In genomic region chr2:109031481-109032228, GRCh38 we compare ENCODE assay signal across 1 cellular context.
TF ChIP-seq lines count a peak whose summit lies in the region.

No MANE protein-coding gene starts in this region.

TF ChIP-seq in HEK293, 187 proteins besides CTCF, POLR2A, EP300 and RAD21 (continued from another document and continues in another):
- TF ChIP-seq ZNF645 (tag by site-specific recombination; IDR thresholded peaks at IDR 0.05) (no peak), ZNF146 (tag by site-specific recombination; IDR thresholded peaks at IDR 0.05) (0 out of 2 replicates have a peak, but pooled peaks have one; percentile 0), ZNF19 (tag by site-specific recombination; IDR thresholded peaks at IDR 0.05; ENCODE audit: low read depth) (no peak), ZFHX2 (tag by site-specific recombination; conservative IDR thresholded peaks at IDR 0.05) (peak; percentile 76), ZNF664 (tag by site-specific recombination; IDR thresholded peaks at IDR 0.05) (no peak), ZEB2 (tag by site-specific recombination; IDR thresholded peaks at IDR 0.05) (peak; percentile 28; the same call in 1 of the 2 replicates), OSR2 (tag by site-specific recombination; IDR thresholded peaks at IDR 0.05) (peak; percentile 86; the same call in 1 of the 2 replicates), ZNF18 (tag by site-specific recombination; IDR thresholded peaks at IDR 0.05) (peak; percentile 69), ZBTB10 (tag by site-specific recombination; IDR thresholded peaks at IDR 0.05) (0 out of 2 replicates have a peak, but pooled peaks have one; percentile 34), ZIC2 (tag by site-specific recombination; IDR thresholded peaks at IDR 0.05) (peak; percentile 90), MEIS1 (CRISPR knock-in tag; IDR thresholded peaks at IDR 0.05; ENCODE audit: borderline replicate concordance) (no peak), SETDB1 (IDR thresholded peaks at IDR 0.05; ENCODE audit: insufficient read length, low read length) (no peak), ZBTB1 (tag by site-specific recombination; IDR thresholded peaks at IDR 0.05) (no peak), KLF9 (tag by site-specific recombination; IDR thresholded peaks at IDR 0.05; ENCODE audit: low read depth) (0 out of 2 replicates have a peak, but pooled peaks have one; percentile 14), EGR2 (tag by site-specific recombination; IDR thresholded peaks at IDR 0.05; ENCODE audit: low read depth) (peak; percentile 53), ZNF202 (tag by site-specific recombination; IDR thresholded peaks at IDR 0.05; ENCODE audit: borderline replicate concordance) (no peak), PRDM2 (tag by site-specific recombination; IDR thresholded peaks at IDR 0.05; ENCODE audit: borderline replicate concordance) (no peak), ZNF341 (tag by site-specific recombination; IDR thresholded peaks at IDR 0.05; ENCODE audit: low read depth) (peak; percentile 40), ZNF140 (tag by site-specific recombination; IDR thresholded peaks at IDR 0.05) (no peak), ZNF114 (tag by site-specific recombination; IDR thresholded peaks at IDR 0.05) (no peak), ZNF23 (tag by site-specific recombination; IDR thresholded peaks at IDR 0.05; ENCODE audit: borderline replicate concordance) (no peak), ZNF558 (tag by site-specific recombination; IDR thresholded peaks at IDR 0.05) (no peak), FEZF1 (tag by site-specific recombination; IDR thresholded peaks at IDR 0.05) (peak; percentile 81), ZBTB7A (tag by site-specific recombination; IDR thresholded peaks at IDR 0.05; ENCODE audit: low read depth) (no peak), ZBTB8A (tag by site-specific recombination; IDR thresholded peaks at IDR 0.05) (peak; percentile 97), ZNF548 (tag by site-specific recombination; IDR thresholded peaks at IDR 0.05) (no peak), ZNF580 (tag by site-specific recombination; IDR thresholded peaks at IDR 0.05) (no peak), ZBTB6 (tag by site-specific recombination; IDR thresholded peaks at IDR 0.05) (0 out of 2 replicates have a peak, but pooled peaks have one; percentile 50), BCL11B (tag by site-specific recombination; IDR thresholded peaks at IDR 0.05; ENCODE audit: low read depth) (no peak), HOXA7 (CRISPR knock-in tag; IDR thresholded peaks at IDR 0.05; ENCODE audit: borderline replicate concordance) (no peak), ZNF701 (tag by site-specific recombination; IDR thresholded peaks at IDR 0.05) (no peak), KLF1 (tag by site-specific recombination; IDR thresholded peaks at IDR 0.05) (no peak), ZNF658 (tag by site-specific recombination; IDR thresholded peaks at IDR 0.05) (no peak), ZNF423 (tag by site-specific recombination; IDR thresholded peaks at IDR 0.05) (0 out of 2 replicates have a peak, but pooled peaks have one; percentile 18), ZNF138 (tag by site-specific recombination; IDR thresholded peaks at IDR 0.05; ENCODE audit: borderline replicate concordance) (no peak), GLIS2 (tag by site-specific recombination; IDR thresholded peaks at IDR 0.05) (peak; percentile 92), ZBTB20 (tag by site-specific recombination; IDR thresholded peaks at IDR 0.05) (0 out of 2 replicates have a peak, but pooled peaks have one; percentile 55), ZNF560 (tag by site-specific recombination; IDR thresholded peaks at IDR 0.05; ENCODE audit: borderline replicate concordance) (no peak), ZNF544 (tag by site-specific recombination; IDR thresholded peaks at IDR 0.05) (no peak), ZSCAN18 (tag by site-specific recombination; IDR thresholded peaks at IDR 0.05) (no peak), ZNF223 (tag by site-specific recombination; IDR thresholded peaks at IDR 0.05) (no peak), ZBTB17 (tag by site-specific recombination; IDR thresholded peaks at IDR 0.05) (peak; percentile 28), ZNF518A (tag by site-specific recombination; conservative IDR thresholded peaks at IDR 0.05; ENCODE audit: low read depth) (no peak), GFI1B (tag by site-specific recombination; IDR thresholded peaks at IDR 0.05) (0 out of 2 replicates have a peak, but pooled peaks have one; percentile 39), ZNF175 (tag by site-specific recombination; IDR thresholded peaks at IDR 0.05) (no peak)
